ENCODE assay signal across 9 cellular contexts in genomic region chr13:43316997-43317396, GRCh38.
DNase-seq lines count a peak whose midpoint lies in the region; ATAC-seq and TF ChIP-seq lines count a peak whose summit lies in the region.
"Had no signal": no experiment of that assay in that cellular context is flagged by ENCODE, and none has a peak within 500 bp of the region (broad histone marks: within the 10 kb centered on the region; RNA-seq: fewer than 3 reads in every experiment).

No MANE protein-coding gene starts in this region.

- H2AFZ ChIP-seq in KMS-11 (ENCODE audit: low read depth) (peak overlapping the region; percentile 41; the same call in 1 of the 2 replicates), PC-9 (no peak overlapping the region)

- H3K4me2 ChIP-seq in KMS-11, result peak overlapping the region; percentile 54
- H3K4me2 ChIP-seq in PC-9, result no peak overlapping the region

- H3K79me2 ChIP-seq in KMS-11 (ENCODE audit: insufficient read depth, low read depth), result no peaks in the 10 kb centered on the region
- no peaks in the 10 kb centered on the region for H3K79me2 ChIP-seq in PC-9 (ENCODE audit: low read depth)

- H3K4me1 Mint-ChIP-seq in MCF 10A (ENCODE audit: insufficient read depth, unreplicated experiment), result peaks cover 6% of the 10 kb centered on the region
- no peaks in the 10 kb centered on the region for H3K4me1 Mint-ChIP-seq in natural killer cell treated with Interleukin-12 subunit alpha and Interleukin-12 subunit beta and Interleukin-15 and Interleukin-18, amount 100 ng/mL, for 72 hours (ENCODE audit: low read depth in 2 of 2)

- CTCF ChIA-PET in MCF 10A (lab: Yijun Ruan, JAX), result interaction anchor here (0.7 kb wide), 1 partner anchor 19 kb away, joined by 4 read pairs; no protein-coding TSS in a partner anchor
- CTCF ChIA-PET in PC-9 (lab: Charles Lee), result no interaction called here

- intact Hi-C loops in MCF 10A (cut with micrococcal nuclease) (no loop called here), PC-9 (cut with micrococcal nuclease; ENCODE audit: unreplicated experiment) (no loop called here)

- peak overlapping the region; percentile 56 for H3K27ac Mint-ChIP-seq in MCF 10A (ENCODE audit: low read depth, unreplicated experiment)
- H3K27ac Mint-ChIP-seq in natural killer cell treated with Interleukin-12 subunit alpha and Interleukin-12 subunit beta and Interleukin-15 and Interleukin-18, amount 100 ng/mL, for 72 hours, result no peak overlapping the region

- TF ChIP-seq CTCF in KMS-11 (conservative IDR thresholded peaks at IDR 0.05; ENCODE audit: low read depth, low read length) (no peak), MCF 10A (IDR thresholded peaks at IDR 0.05; ENCODE audit: unreplicated experiment) (no peak), PC-9 (conservative IDR thresholded peaks at IDR 0.05) (no peak)

- H3K4me3 Mint-ChIP-seq in MCF 10A (ENCODE audit: unreplicated experiment), result no peak overlapping the region
- no peak overlapping the region for H3K4me3 Mint-ChIP-seq in natural killer cell treated with Interleukin-12 subunit alpha and Interleukin-12 subunit beta and Interleukin-15 and Interleukin-18, amount 100 ng/mL, for 72 hours

- POLR2A ChIA-PET in MCF 10A (lab: Yijun Ruan, JAX), result no interaction called here
- POLR2A ChIA-PET in PC-9 (lab: Charles Lee; ENCODE audit: unreplicated experiment), result no interaction called here

- peak; percentile 68 for DNase-seq in AG20443 (ENCODE audit: low spot score)
- peak; percentile 56 for DNase-seq in MCF 10A (ENCODE audit: unreplicated experiment)
- DNase-seq in lung microvascular endothelial cell (ENCODE audit: low read depth in 2 of 2), result peak; percentile 75 to 77
- no peak for DNase-seq in KG1 (lab: John Stamatoyannopoulos, UW)
- DNase-seq in PC-9, result no peak
- DNase-seq in natural killer cell treated with Interleukin-12 subunit alpha and Interleukin-12 subunit beta and Interleukin-15 and Interleukin-18, amount 100 ng/mL, for 72 hours (ENCODE audit: low spot score), result no peak
- DNase-seq in iPS-NIHi11 (ENCODE audit: low spot score), result no peak
- DNase-seq: DND-41 had no signal

- no peak overlapping the region for H3K9ac ChIP-seq in KMS-11

- H3F3A ChIP-seq in PC-9 (ENCODE audit: insufficient read depth, low read depth), result no peaks in the 10 kb centered on the region

- peaks cover 16% of the 10 kb centered on the region for H3K4me1 ChIP-seq in KMS-11 (ENCODE audit: low read depth, poor library complexity, severe bottlenecking)
- no peaks in the 10 kb centered on the region for H3K4me1 ChIP-seq in PC-9 (replicated peaks; ENCODE audit: insufficient read depth)

- BruUV-seq in MCF 10A (replicated peaks; lab: Mats Ljungman, UMichigan) (no TSS peak), PC-9 (replicated peaks; lab: Mats Ljungman, UMichigan) (no TSS peak)

- no peaks in the 10 kb centered on the region for H3K9me3 ChIP-seq in PC-9 (ENCODE audit: insufficient read depth, low read depth)

- no peaks in the 10 kb centered on the region for H3K27me3 Mint-ChIP-seq in MCF 10A (ENCODE audit: insufficient read depth, unreplicated experiment)
- H3K27me3 Mint-ChIP-seq in natural killer cell treated with Interleukin-12 subunit alpha and Interleukin-12 subunit beta and Interleukin-15 and Interleukin-18, amount 100 ng/mL, for 72 hours, result peaks cover 0 to 32% of the 10 kb centered on the region in 2 donors

- H3K4me3 ChIP-seq in KMS-11 (IDR thresholded peaks at IDR 0.05; ENCODE audit: insufficient read depth, low read depth, low read length) (no peak overlapping the region), PC-9 (no peak overlapping the region)

- ATAC-seq in natural killer cell treated with Interleukin-12 subunit alpha and Interleukin-12 subunit beta and Interleukin-15 and Interleukin-18, amount 100 ng/mL, for 72 hours, result no peak

- H3K27me3 ChIP-seq in KMS-11 (ENCODE audit: insufficient read depth, low read depth), result no peaks in the 10 kb centered on the region
- no peaks in the 10 kb centered on the region for H3K27me3 ChIP-seq in PC-9 (ENCODE audit: insufficient read depth, low read depth)

- H3K27ac ChIP-seq in KMS-11 (no peak overlapping the region; the same call in 1 of the 2 replicates), PC-9 (no peak overlapping the region)

- H3K36me3 Mint-ChIP-seq in MCF 10A (ENCODE audit: insufficient read depth, unreplicated experiment), result no peaks in the 10 kb centered on the region
- H3K36me3 Mint-ChIP-seq in natural killer cell treated with Interleukin-12 subunit alpha and Interleukin-12 subunit beta and Interleukin-15 and Interleukin-18, amount 100 ng/mL, for 72 hours, result no peaks in the 10 kb centered on the region

- H3K36me3 ChIP-seq in KMS-11 (ENCODE audit: insufficient read depth) (no peaks in the 10 kb centered on the region), PC-9 (ENCODE audit: low read depth) (no peaks in the 10 kb centered on the region)

- no peaks in the 10 kb centered on the region for H3K9me2 ChIP-seq in PC-9 (ENCODE audit: insufficient read depth)

- H4K20me1 ChIP-seq in KMS-11 (ENCODE audit: insufficient read depth), result no peaks in the 10 kb centered on the region
- no peaks in the 10 kb centered on the region for H4K20me1 ChIP-seq in PC-9 (ENCODE audit: insufficient read depth)

- H3K9me3 Mint-ChIP-seq in MCF 10A (ENCODE audit: unreplicated experiment), result no peaks in the 10 kb centered on the region
- H3K9me3 Mint-ChIP-seq in natural killer cell treated with Interleukin-12 subunit alpha and Interleukin-12 subunit beta and Interleukin-15 and Interleukin-18, amount 100 ng/mL, for 72 hours, result no peaks in the 10 kb centered on the region

Comparison
In these comparisons a context has a peak if more than half of its experiments do, and no peak if none do; other contexts are left out.
1. DNase-seq: peak in AG20443 (single experiment), MCF 10A (single experiment) and lung microvascular endothelial cell (2 of 2); none in KG1 (single experiment), PC-9 (0 of 2), natural killer cell treated with Interleukin-12 subunit alpha and Interleukin-12 subunit beta and Interleukin-15 and Interleukin-18, amount 100 ng/mL, for 72 hours (single experiment) and iPS-NIHi11 (single experiment).